10 cellular contexts compared by ENCODE assay signal in the genomic region with DNA sequence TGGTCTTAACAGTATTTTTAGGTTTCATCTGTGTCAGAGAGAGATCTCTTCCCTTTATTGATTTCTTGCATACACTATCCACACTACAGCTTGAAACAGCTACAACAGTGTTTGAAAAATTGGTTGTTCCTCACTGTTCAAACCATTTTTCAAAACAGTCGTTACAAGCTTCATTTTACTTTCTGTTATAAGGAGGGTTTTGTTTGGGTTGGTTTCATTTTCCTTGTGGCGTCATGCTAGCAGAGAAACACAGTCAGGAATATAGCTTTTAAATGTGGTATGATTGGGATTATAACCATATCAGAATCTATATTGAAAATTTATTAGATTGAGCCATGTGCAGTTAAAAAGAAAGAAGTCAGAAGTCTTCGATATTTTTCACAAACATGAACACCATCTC.
A peak's percentile ranks its signal among the peaks of the same experiment; 100 is the strongest.
DNase-seq lines count a peak whose midpoint lies in the region; ATAC-seq, FAIRE-seq and TF ChIP-seq lines count a peak whose summit lies in the region.
"Had no signal": no experiment of that assay in that cellular context is flagged by ENCODE, and none has a peak within 500 bp of the region (broad histone marks: within the 10 kb centered on the region; RNA-seq: fewer than 3 reads in every experiment).

No MANE protein-coding gene starts in this region.

- H3K4me3 ChIP-seq in DND-41 (ENCODE audit: low read depth in 1 of 2, low read length in 2 of 2) = peak overlapping the region in 1 of 2 experiments; percentile 43; a peak in 3 of 4 replicates
- peak overlapping the region; percentile 34 for H3K4me3 ChIP-seq in coronary artery
- H3K4me3 ChIP-seq in pancreas = peak overlapping the region in 1 of 4 donors; percentile 2
- H3K4me3 ChIP-seq in brain microvascular endothelial cell (ENCODE audit: low read depth, low read length) = no peak overlapping the region

- no peaks in the 10 kb centered on the region for H3K9me3 ChIP-seq in DND-41 (ENCODE audit: insufficient read depth, low read length, severe bottlenecking)
- no peaks in the 10 kb centered on the region for H3K9me3 ChIP-seq in pancreas

- peak overlapping the region; percentile 46 for H3K9ac ChIP-seq in DND-41 (ENCODE audit: low read depth, low read length)

- peak overlapping the region; percentile 47 for H3K4me2 ChIP-seq in DND-41 (ENCODE audit: insufficient read depth, low read length)

- peak overlapping the region; percentile 62 for H3K27ac ChIP-seq in DND-41 (ENCODE audit: low read length)
- H3K27ac ChIP-seq in coronary artery = peak overlapping the region in 1 of 2 donors; percentile 34
- peak overlapping the region in 3 of 4 donors; percentile 22 to 73 (median 63) for H3K27ac ChIP-seq in pancreas
- H3K27ac ChIP-seq in brain microvascular endothelial cell = no peak overlapping the region

- H3K36me3 ChIP-seq in DND-41 (ENCODE audit: insufficient read depth, low read length) (no peaks in the 10 kb centered on the region), pancreas (no peaks in the 10 kb centered on the region), brain microvascular endothelial cell (replicated peaks) (no peaks in the 10 kb centered on the region)

- intact Hi-C loops in pancreas (cut with DNase I) = no loop called here

- DNase-seq in DND-41 = no peak
- DNase-seq in coronary artery (ENCODE audit: low spot score) = no peak
- no peak for DNase-seq in pancreas
- DNase-seq in brain microvascular endothelial cell = no peak
- no peak for DNase-seq in SK-N-DZ (ENCODE audit: low spot score)
- DNase-seq in amniotic stem cell (lab: John Stamatoyannopoulos, UW) = no peak
- DNase-seq in LoVo (ENCODE audit: low spot score) = no peak
- DNase-seq: cortex of kidney had no signal

- peak; percentile 80 for ATAC-seq in DND-41 (ENCODE audit: insufficient read depth, low read depth)
- peak; percentile 50 for ATAC-seq in HG02852 (IDR thresholded peaks at IDR 0.05; ENCODE audit: unreplicated experiment)
- peak in 3 of 4 donors; percentile 28 to 37 (median 35) for ATAC-seq in pancreas
- ATAC-seq: Panc1 had no signal

- no peak for FAIRE-seq in pancreas (lab: Jason Lieb, UNC)

- peak overlapping the region; percentile 41; the same call in 1 of the 2 replicates for H2AFZ ChIP-seq in DND-41 (ENCODE audit: low read depth, low read length)

- WGBS in pancreas, 2 donors = 58 to 63% methylated on average over 3 of the region's 3 CpGs

- H4K20me1 ChIP-seq in DND-41 (ENCODE audit: insufficient read depth, low read length) = no peaks in the 10 kb centered on the region

- peaks cover 10% of the 10 kb centered on the region for H3K4me1 ChIP-seq in DND-41 (ENCODE audit: insufficient read depth, low read length)
- H3K4me1 ChIP-seq in pancreas = no peaks in the 10 kb centered on the region

- in situ Hi-C loops in brain microvascular endothelial cell (cut with HindIII; ENCODE audit: low pct_ligation_motif_present, low sequenced_read_pairs) = no loop called here

- no peaks in the 10 kb centered on the region for H3K79me2 ChIP-seq in DND-41 (ENCODE audit: insufficient read depth, low read length)

- H3K27me3 ChIP-seq in DND-41 (ENCODE audit: insufficient read depth, low read length, poor library complexity) = no peaks in the 10 kb centered on the region
- H3K27me3 ChIP-seq in pancreas = no peaks in the 10 kb centered on the region
- no peaks in the 10 kb centered on the region for H3K27me3 ChIP-seq in brain microvascular endothelial cell (replicated peaks)

- no peak for TF ChIP-seq CTCF in DND-41 (IDR thresholded peaks at IDR 0.05; ENCODE audit: borderline replicate concordance, extremely low read depth, low read length, poor library complexity, severe bottlenecking)
- no peak for TF ChIP-seq CTCF in coronary artery (IDR thresholded peaks at IDR 0.05)
- TF ChIP-seq CTCF in pancreas (IDR thresholded peaks at IDR 0.05) = no peak
- no peak for TF ChIP-seq CTCF in brain microvascular endothelial cell (IDR thresholded peaks at IDR 0.05; ENCODE audit: low read depth, low read length, missing control alignments)
